22 cellular contexts compared by ENCODE assay signal in genomic region chr5:148938535-148938907, GRCh38.
DNase-seq lines count a peak whose midpoint lies in the region; ATAC-seq and TF ChIP-seq lines count a peak whose summit lies in the region.
"Had no signal": no experiment of that assay in that cellular context is flagged by ENCODE, and none has a peak within 500 bp of the region (broad histone marks: within the 10 kb centered on the region; RNA-seq: fewer than 3 reads in every experiment).

No MANE protein-coding gene starts in this region.

- no peak for TF ChIP-seq CTCF in RWPE2 (IDR thresholded peaks at IDR 0.05; ENCODE audit: poor library complexity, severe bottlenecking)
- TF ChIP-seq CTCF in foreskin keratinocyte (conservative IDR thresholded peaks at IDR 0.05): no peak
- no peak for TF ChIP-seq CTCF in smooth muscle cell (IDR thresholded peaks at IDR 0.05; ENCODE audit: borderline replicate concordance, insufficient read depth, poor library complexity, severe bottlenecking)

- WGBS in smooth muscle cell (ENCODE audit: low lambda C conversion rate): 71% methylated on average over 3 of the region's 3 CpGs

- no peaks in the 10 kb centered on the region for H4K20me1 ChIP-seq in smooth muscle cell (ENCODE audit: low read depth)

- H3K9ac ChIP-seq in smooth muscle cell (ENCODE audit: low read depth): no peak overlapping the region

- ATAC-seq in RWPE2 (ENCODE audit: low read depth): peak; percentile 51; the same call in 2 of the 3 replicates
- ATAC-seq in foreskin keratinocyte: peak; percentile 93
- ATAC-seq in HG03442 (IDR thresholded peaks at IDR 0.05; ENCODE audit: unreplicated experiment): no peak
- ATAC-seq in GM18517 (IDR thresholded peaks at IDR 0.05; ENCODE audit: unreplicated experiment): no peak
- ATAC-seq: Right ventricle myocardium inferior had no signal

- no peaks in the 10 kb centered on the region for H3K79me2 ChIP-seq in smooth muscle cell (ENCODE audit: low read depth)

- H3K4me1 ChIP-seq in RWPE2 (ENCODE audit: insufficient read depth, poor library complexity, severe bottlenecking) (peaks cover 23% of the 10 kb centered on the region), foreskin keratinocyte (peaks cover 35% of the 10 kb centered on the region), smooth muscle cell (ENCODE audit: low read depth) (peaks cover 6% of the 10 kb centered on the region)
- H3K4me1 ChIP-seq: Peyer's patch had no signal

- H3F3A ChIP-seq in smooth muscle cell (ENCODE audit: low read depth): no peaks in the 10 kb centered on the region

- H3K36me3 ChIP-seq in RWPE2 (ENCODE audit: low read depth): no peaks in the 10 kb centered on the region
- no peaks in the 10 kb centered on the region for H3K36me3 ChIP-seq in smooth muscle cell (ENCODE audit: low read depth)
- H3K36me3 ChIP-seq: Peyer's patch, SJSA1 had no signal

- H3K27me3 ChIP-seq in RWPE2 (ENCODE audit: insufficient read depth, poor library complexity, severe bottlenecking) (no peaks in the 10 kb centered on the region), foreskin keratinocyte (no peaks in the 10 kb centered on the region), smooth muscle cell (ENCODE audit: low read depth) (no peaks in the 10 kb centered on the region)
- H3K27me3 ChIP-seq: Peyer's patch, SJSA1 had no signal

- DNase-seq in M059J (ENCODE audit: low read depth) (peak; percentile 57), RWPE2 (ENCODE audit: low spot score) (no peak), foreskin keratinocyte (peak; percentile 79 to 95), smooth muscle cell (lab: John Stamatoyannopoulos, UW; ENCODE audit: unreplicated experiment) (no peak)
- DNase-seq in activated CD4-positive, alpha-beta T cell treated with anti-CD3 and anti-CD28 coated beads for 48 hours: no peak
- DNase-seq: CD8-positive, alpha-beta memory T cell; GF-D8; H7; HFFc6; KBM-7; NCI-H1105 treated with DMSO at 0.1 percent for 48 hours; NCI-H1694; NCI-H226; NCI-H524 treated with DMSO at 0.1 percent for 48 hours; NCI-H82; Peyer's patch; T-helper 1 cell had no signal

- H3K4me2 ChIP-seq in smooth muscle cell: no peak overlapping the region

- no peak overlapping the region for H2AFZ ChIP-seq in smooth muscle cell (ENCODE audit: low read depth)

- H3K27ac ChIP-seq in RWPE2 (ENCODE audit: poor library complexity, severe bottlenecking) (peak overlapping the region; percentile 31), foreskin keratinocyte (peak overlapping the region; percentile 80), smooth muscle cell (ENCODE audit: low read depth) (peak overlapping the region; percentile 62)
- H3K27ac ChIP-seq: HL-60, Peyer's patch, SJSA1 had no signal

- peaks cover 2% of the 10 kb centered on the region for H3K9me3 ChIP-seq in RWPE2 (ENCODE audit: severe bottlenecking)
- no peaks in the 10 kb centered on the region for H3K9me3 ChIP-seq in smooth muscle cell (replicated peaks; ENCODE audit: low read depth)
- H3K9me3 ChIP-seq: Peyer's patch, SJSA1 had no signal

- H3K4me3 ChIP-seq in RWPE2 (ENCODE audit: severe bottlenecking) (no peak overlapping the region), smooth muscle cell (no peak overlapping the region)
- H3K4me3 ChIP-seq: Peyer's patch, SJSA1 had no signal

Comparison
In these comparisons a context has a peak if more than half of its experiments do, and no peak if none do; other contexts are left out.
1. DNase-seq: peak in M059J (single experiment) and foreskin keratinocyte (2 of 2); none in RWPE2 (single experiment), smooth muscle cell (single experiment) and activated CD4-positive, alpha-beta T cell treated with anti-CD3 and anti-CD28 coated beads for 48 hours (single experiment).
2. ATAC-seq: peak in RWPE2 (single experiment) and foreskin keratinocyte (single experiment); none in HG03442 (single experiment) and GM18517 (single experiment).
3. Peak in every context shown above with its lines, with median percentiles within 50 percentile points of each other: H3K27ac ChIP-seq.